ENCODE assay signal across 1 cellular context in the genomic region with DNA sequence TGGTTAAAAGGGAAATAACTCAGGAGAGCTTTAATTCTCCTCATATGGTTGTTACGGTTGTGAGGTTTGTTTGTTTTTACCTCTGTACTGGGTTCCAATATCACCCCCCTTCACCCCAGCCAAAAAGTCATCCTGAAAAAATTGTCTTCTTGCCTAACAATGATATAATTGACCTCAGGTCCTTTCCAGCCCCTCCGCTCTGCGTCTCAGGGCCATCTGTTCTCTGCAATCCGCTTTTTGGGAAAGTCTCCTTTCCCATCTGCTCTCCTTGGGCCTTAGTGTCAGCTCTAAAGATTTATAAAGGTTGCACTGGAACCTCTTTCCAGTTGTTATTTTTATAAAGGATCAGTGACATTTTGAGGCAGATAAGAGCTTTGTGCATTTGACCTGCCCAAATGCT.
TF ChIP-seq lines count a peak whose summit lies in the region.

No MANE protein-coding gene starts in this region.

TF ChIP-seq in GM23338, 12 proteins besides CTCF, POLR2A, EP300 and RAD21:
- TF ChIP-seq CREB1 (CRISPR knock-in tag; IDR thresholded peaks at IDR 0.05; ENCODE audit: low read depth) (no peak), ETS1 (IDR thresholded peaks at IDR 0.05) (no peak), ZNF114 (CRISPR knock-in tag; IDR thresholded peaks at IDR 0.05) (no peak), POLR2AphosphoS5 (IDR thresholded peaks at IDR 0.05; ENCODE audit: low read depth) (no peak), ZNF462 (CRISPR knock-in tag; IDR thresholded peaks at IDR 0.05) (no peak), EZH2 (IDR thresholded peaks at IDR 0.05; ENCODE audit: low read depth, unreplicated experiment) (no peak), STAT1 (IDR thresholded peaks at IDR 0.05; ENCODE audit: unreplicated experiment) (no peak), JUNB (IDR thresholded peaks at IDR 0.05; ENCODE audit: unreplicated experiment) (no peak), ZNF331 (CRISPR knock-in tag; IDR thresholded peaks at IDR 0.05; ENCODE audit: low read depth) (no peak)
